In the genomic region with DNA sequence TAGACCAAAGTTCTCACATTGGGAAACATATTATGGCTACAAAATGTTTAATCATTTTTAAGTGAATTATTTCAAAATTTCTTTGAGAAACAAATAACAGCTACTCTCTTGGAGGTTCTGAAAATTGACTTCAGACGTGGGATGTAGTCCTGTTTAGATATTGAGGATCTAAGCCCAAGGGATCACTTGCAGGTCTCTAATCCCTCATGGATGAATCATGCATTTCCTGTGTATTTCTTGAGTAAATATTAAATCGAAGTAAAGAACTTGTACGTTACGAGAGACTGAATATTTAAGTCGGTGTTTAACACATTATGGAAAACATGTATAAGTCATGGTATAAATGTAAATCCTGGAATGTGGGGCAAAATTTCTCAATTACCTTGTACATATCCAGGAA, we compare ENCODE assay signal across 32 cellular contexts.
DNase-seq lines count a peak whose midpoint lies in the region; ATAC-seq and TF ChIP-seq lines count a peak whose summit lies in the region.
"Had no signal": no experiment of that assay in that cellular context is flagged by ENCODE, and none has a peak within 500 bp of the region (broad histone marks: within the 10 kb centered on the region; RNA-seq: fewer than 3 reads in every experiment).

No MANE protein-coding gene starts in this region.

- ATAC-seq in HG02870 (IDR thresholded peaks at IDR 0.05; ENCODE audit: unreplicated experiment) = no peak
- ATAC-seq: activated naive CD4-positive, alpha-beta T cell treated with anti-CD3 and anti-CD28 coated beads, Interleukin-2, amount 50 U/mL, for 72 hours; CD8-positive, alpha-beta T cell; naive thymus-derived CD4-positive, alpha-beta T cell; SK-N-SH treated with all-trans-retinoic acid at 6 μM for 48 hours; T-helper 17 cell had no signal

- no peak overlapping the region for H3K4me3 ChIP-seq in skeletal muscle cell (ENCODE audit: low read depth, low read length)
- H3K4me3 ChIP-seq: ascending aorta, spleen, tibial artery had no signal

- no peak overlapping the region for H3K27ac Mint-ChIP-seq in activated naive CD8-positive, alpha-beta T cell treated with anti-CD3 and anti-CD28 coated beads for 36 hours
- H3K27ac Mint-ChIP-seq: activated CD4-positive, alpha-beta memory T cell treated with anti-CD3 and anti-CD28 coated beads, Interleukin-2, amount 10 ng/mL, durations not matched to agents 7 days and 5 days; activated naive CD4-positive, alpha-beta T cell treated with anti-CD3 and anti-CD28 coated beads, Interleukin-2, amount 50 U/mL, for 72 hours; activated T-helper 2 cell treated with anti-CD3 and anti-CD28 coated beads, Interferon-gamma antibody, Interleukin-2, Interleukin-4, amounts not matched to agents 10 μg/mL and 5 μg/mL and 100 μg/mL, durations not matched to agents 14 hours and 24 hours and 36 hours; CD8-positive, alpha-beta T cell; IgD-negative memory B cell; immature natural killer cell; naive thymus-derived CD4-positive, alpha-beta T cell; T-helper 17 cell had no signal

- no peak overlapping the region for H3K4me3 Mint-ChIP-seq in activated naive CD8-positive, alpha-beta T cell treated with anti-CD3 and anti-CD28 coated beads for 36 hours
- H3K4me3 Mint-ChIP-seq: activated CD4-positive, alpha-beta memory T cell treated with anti-CD3 and anti-CD28 coated beads, Interleukin-2, amount 10 ng/mL, durations not matched to agents 7 days and 5 days; CD8-positive, alpha-beta T cell; IgD-negative memory B cell; immature natural killer cell; naive thymus-derived CD4-positive, alpha-beta T cell; T-helper 17 cell had no signal

- POLR2A ChIA-PET in RWPE1 (lab: Yijun Ruan, JAX; ENCODE audit: low non-redundant PET) = no interaction called here

- H3K4me1 Mint-ChIP-seq in activated naive CD8-positive, alpha-beta T cell treated with anti-CD3 and anti-CD28 coated beads for 36 hours = no peaks in the 10 kb centered on the region
- H3K4me1 Mint-ChIP-seq: activated CD4-positive, alpha-beta memory T cell treated with anti-CD3 and anti-CD28 coated beads, Interleukin-2, amount 10 ng/mL, durations not matched to agents 7 days and 5 days; IgD-negative memory B cell; immature natural killer cell; naive thymus-derived CD4-positive, alpha-beta T cell; T-helper 17 cell had no signal

- H3K36me3 Mint-ChIP-seq in activated naive CD8-positive, alpha-beta T cell treated with anti-CD3 and anti-CD28 coated beads for 36 hours = no peaks in the 10 kb centered on the region
- H3K36me3 Mint-ChIP-seq: activated naive CD4-positive, alpha-beta T cell treated with anti-CD3 and anti-CD28 coated beads, Interleukin-2, amount 50 U/mL, for 72 hours; CD8-positive, alpha-beta T cell; IgD-negative memory B cell; naive thymus-derived CD4-positive, alpha-beta T cell had no signal

- no peak overlapping the region for H3K27ac ChIP-seq in RWPE1
- H3K27ac ChIP-seq: spleen had no signal

- DNase-seq in SHP77 treated with DMSO at 0.1 percent for 48 hours (lab: John Stamatoyannopoulos, UW) (peak; percentile 14), SHP77 (lab: John Stamatoyannopoulos, UW) (no peak), RWPE1 (ENCODE audit: low spot score) (peak; percentile 2), fibroblast of gingiva (ENCODE audit: low read depth) (peak; percentile 18), skeletal muscle cell (ENCODE audit: low read depth) (peak; percentile 34), COLO829 (ENCODE audit: low spot score) (no peak)
- DNase-seq in activated naive CD8-positive, alpha-beta T cell treated with anti-CD3 and anti-CD28 coated beads for 36 hours = no peak
- DNase-seq: 8988T; activated CD4-positive, alpha-beta memory T cell treated with anti-CD3 and anti-CD28 coated beads, Interleukin-2, amount 10 ng/mL, durations not matched to agents 7 days and 5 days; activated CD4-positive, alpha-beta T cell treated with anti-CD3 and anti-CD28 coated beads for 1 hour; AML-193; CD8-positive, alpha-beta T cell; DMS 273 treated with DMSO at 0.1 percent for 48 hours; effector CD8-positive, alpha-beta T cell; GOT3; hypothalamus; immature natural killer cell; naive thymus-derived CD4-positive, alpha-beta T cell; NCI-H1105; NCI-H2029 treated with DMSO at 0.1 percent for 48 hours; NCI-H2227 treated with DMSO at 0.1 percent for 48 hours; NCI-H69; occipital lobe; spleen; T-helper 17 cell; tibial artery had no signal

- H3K27me3 Mint-ChIP-seq in activated naive CD8-positive, alpha-beta T cell treated with anti-CD3 and anti-CD28 coated beads for 36 hours = no peaks in the 10 kb centered on the region
- H3K27me3 Mint-ChIP-seq: activated CD4-positive, alpha-beta memory T cell treated with anti-CD3 and anti-CD28 coated beads, Interleukin-2, amount 10 ng/mL, durations not matched to agents 7 days and 5 days; IgD-negative memory B cell; naive thymus-derived CD4-positive, alpha-beta T cell; T-helper 17 cell had no signal

- CTCF ChIA-PET in RWPE1 (lab: Yijun Ruan, JAX) = no interaction called here

- H3K9me3 Mint-ChIP-seq in activated naive CD8-positive, alpha-beta T cell treated with anti-CD3 and anti-CD28 coated beads for 36 hours = no peaks in the 10 kb centered on the region
- H3K9me3 Mint-ChIP-seq: activated CD4-positive, alpha-beta memory T cell treated with anti-CD3 and anti-CD28 coated beads, Interleukin-2, amount 10 ng/mL, durations not matched to agents 7 days and 5 days; activated naive CD4-positive, alpha-beta T cell treated with anti-CD3 and anti-CD28 coated beads, Interleukin-2, amount 50 U/mL, for 72 hours had no signal

- no peak for TF ChIP-seq CTCF in RWPE1 (conservative IDR thresholded peaks at IDR 0.05; ENCODE audit: low read depth)

Comparison
In these comparisons a context has a peak if more than half of its experiments do, and no peak if none do; other contexts are left out.
1. DNase-seq: peak in SHP77 treated with DMSO at 0.1 percent for 48 hours (single experiment), RWPE1 (single experiment), fibroblast of gingiva (single experiment) and skeletal muscle cell (single experiment); none in SHP77 (0 of 2), activated naive CD8-positive, alpha-beta T cell treated with anti-CD3 and anti-CD28 coated beads for 36 hours (single experiment) and COLO829 (single experiment).